ENCODE assay signal across 11 cellular contexts in genomic region chr1:184485731-184486723, GRCh38.
DNase-seq lines count a peak whose midpoint lies in the region; ATAC-seq and TF ChIP-seq lines count a peak whose summit lies in the region.
"Had no signal": no experiment of that assay in that cellular context is flagged by ENCODE, and none has a peak within 500 bp of the region (broad histone marks: within the 10 kb centered on the region; RNA-seq: fewer than 3 reads in every experiment).

No MANE protein-coding gene starts in this region.

- intact Hi-C loops in ascending aorta (cut with DNase I), result no loop called here
- intact Hi-C loops in upper lobe of right lung (cut with DNase I), result no loop called here

- H3K9me3 ChIP-seq in ascending aorta, result no peaks in the 10 kb centered on the region
- H3K9me3 ChIP-seq in gastroesophageal sphincter, result no peaks in the 10 kb centered on the region
- no peaks in the 10 kb centered on the region for H3K9me3 ChIP-seq in upper lobe of right lung
- H3K9me3 ChIP-seq in SJCRH30 (replicated peaks), result no peaks in the 10 kb centered on the region

- WGBS in gastroesophageal sphincter (ENCODE audit: low coverage in 1 of 2), 2 donors, result 46 to 49% methylated on average over 9 of the region's 9 CpGs

- H3K27me3 ChIP-seq in ascending aorta (no peaks in the 10 kb centered on the region), gastroesophageal sphincter (no peaks in the 10 kb centered on the region), upper lobe of right lung (no peaks in the 10 kb centered on the region), SJCRH30 (no peaks in the 10 kb centered on the region)

- no peaks in the 10 kb centered on the region for H3K27me3 Mint-ChIP-seq in natural killer cell treated with Interleukin-12 subunit alpha and Interleukin-12 subunit beta and Interleukin-15 and Interleukin-18, amount 100 ng/mL, for 72 hours
- H3K27me3 Mint-ChIP-seq in glutamatergic neuron (ENCODE audit: unreplicated experiment), result peaks cover 4% of the 10 kb centered on the region
- H3K27me3 Mint-ChIP-seq: activated naive CD4-positive, alpha-beta T cell treated with anti-CD3 and anti-CD28 coated beads, Interleukin-2, amount 10 ng/mL, durations not matched to agents 7 days and 5 days had no signal

- H3K36me3 Mint-ChIP-seq in natural killer cell treated with Interleukin-12 subunit alpha and Interleukin-12 subunit beta and Interleukin-15 and Interleukin-18, amount 100 ng/mL, for 72 hours, result peaks cover 4% of the 10 kb centered on the region
- H3K36me3 Mint-ChIP-seq in glutamatergic neuron (ENCODE audit: unreplicated experiment), result no peaks in the 10 kb centered on the region
- H3K36me3 Mint-ChIP-seq: activated naive CD4-positive, alpha-beta T cell treated with anti-CD3 and anti-CD28 coated beads, Interleukin-2, amount 10 ng/mL, durations not matched to agents 7 days and 5 days had no signal

- TF ChIP-seq POLR2A in gastroesophageal sphincter (IDR thresholded peaks at IDR 0.05), result no peak

- H3K4me3 ChIP-seq in ascending aorta (no peak overlapping the region), gastroesophageal sphincter (no peak overlapping the region), upper lobe of right lung (no peak overlapping the region), SJCRH30 (no peak overlapping the region)

- no peak for TF ChIP-seq EP300 in gastroesophageal sphincter (IDR thresholded peaks at IDR 0.05)

- H3K4me1 ChIP-seq in ascending aorta, result peaks cover 0 to 30% of the 10 kb centered on the region in 2 donors
- H3K4me1 ChIP-seq in gastroesophageal sphincter, result peaks cover 44 to 92% (median 50%) of the 10 kb centered on the region in 3 donors
- H3K4me1 ChIP-seq in upper lobe of right lung, result peaks cover 39% of the 10 kb centered on the region
- no peaks in the 10 kb centered on the region for H3K4me1 ChIP-seq in SJCRH30

- H3K36me3 ChIP-seq in ascending aorta, result no peaks in the 10 kb centered on the region
- H3K36me3 ChIP-seq in gastroesophageal sphincter, result no peaks in the 10 kb centered on the region
- H3K36me3 ChIP-seq in upper lobe of right lung, result no peaks in the 10 kb centered on the region
- no peaks in the 10 kb centered on the region for H3K36me3 ChIP-seq in SJCRH30

- peaks cover 35 to 49% of the 10 kb centered on the region in 2 donors for H3K4me1 Mint-ChIP-seq in natural killer cell treated with Interleukin-12 subunit alpha and Interleukin-12 subunit beta and Interleukin-15 and Interleukin-18, amount 100 ng/mL, for 72 hours (ENCODE audit: low read depth in 2 of 2)
- H3K4me1 Mint-ChIP-seq in glutamatergic neuron (ENCODE audit: low read depth, unreplicated experiment), result peaks cover 47% of the 10 kb centered on the region
- H3K4me1 Mint-ChIP-seq: activated naive CD4-positive, alpha-beta T cell treated with anti-CD3 and anti-CD28 coated beads, Interleukin-2, amount 10 ng/mL, durations not matched to agents 7 days and 5 days had no signal

- no peaks in the 10 kb centered on the region for H3K9me3 Mint-ChIP-seq in natural killer cell treated with Interleukin-12 subunit alpha and Interleukin-12 subunit beta and Interleukin-15 and Interleukin-18, amount 100 ng/mL, for 72 hours
- H3K9me3 Mint-ChIP-seq in glutamatergic neuron (ENCODE audit: unreplicated experiment), result peaks cover 1% of the 10 kb centered on the region
- H3K9me3 Mint-ChIP-seq: activated naive CD4-positive, alpha-beta T cell treated with anti-CD3 and anti-CD28 coated beads, Interleukin-2, amount 10 ng/mL, durations not matched to agents 7 days and 5 days had no signal

- no peak overlapping the region for H3K4me3 Mint-ChIP-seq in natural killer cell treated with Interleukin-12 subunit alpha and Interleukin-12 subunit beta and Interleukin-15 and Interleukin-18, amount 100 ng/mL, for 72 hours
- H3K4me3 Mint-ChIP-seq in glutamatergic neuron (ENCODE audit: unreplicated experiment), result no peak overlapping the region
- H3K4me3 Mint-ChIP-seq: activated naive CD4-positive, alpha-beta T cell treated with anti-CD3 and anti-CD28 coated beads, Interleukin-2, amount 10 ng/mL, durations not matched to agents 7 days and 5 days had no signal

- no peak for DNase-seq in ascending aorta (ENCODE audit: low spot score in 2 of 2)
- DNase-seq in natural killer cell treated with Interleukin-12 subunit alpha and Interleukin-12 subunit beta and Interleukin-15 and Interleukin-18, amount 100 ng/mL, for 72 hours (ENCODE audit: low spot score), result no peak
- no peak for DNase-seq in upper lobe of right lung
- no peak for DNase-seq in SJCRH30
- no peak for DNase-seq in glutamatergic neuron
- no peak for DNase-seq in OCI-M1 (lab: John Stamatoyannopoulos, UW)
- DNase-seq in RPMI8226, result no peak
- DNase-seq: activated naive CD4-positive, alpha-beta T cell treated with anti-CD3 and anti-CD28 coated beads, Interleukin-2, amount 10 ng/mL, durations not matched to agents 7 days and 5 days; NCI-H1417 treated with DMSO at 0.1 percent for 48 hours had no signal

- H3K27ac ChIP-seq in ascending aorta (peak overlapping the region; percentile 30 to 53), gastroesophageal sphincter (peak overlapping the region; percentile 70 to 83 (median 76)), upper lobe of right lung (peak overlapping the region; percentile 39), SJCRH30 (no peak overlapping the region)

- H3K27ac Mint-ChIP-seq in natural killer cell treated with Interleukin-12 subunit alpha and Interleukin-12 subunit beta and Interleukin-15 and Interleukin-18, amount 100 ng/mL, for 72 hours, result peak overlapping the region; percentile 6 to 71
- H3K27ac Mint-ChIP-seq in glutamatergic neuron (ENCODE audit: unreplicated experiment), result no peak overlapping the region
- H3K27ac Mint-ChIP-seq: activated naive CD4-positive, alpha-beta T cell treated with anti-CD3 and anti-CD28 coated beads, Interleukin-2, amount 10 ng/mL, durations not matched to agents 7 days and 5 days had no signal

- TF ChIP-seq CTCF in ascending aorta (IDR thresholded peaks at IDR 0.05), result no peak
- peak in 1 of 4 experiments; percentile 8 for TF ChIP-seq CTCF in gastroesophageal sphincter (IDR thresholded peaks at IDR 0.05)
- no peak for TF ChIP-seq CTCF in upper lobe of right lung (IDR thresholded peaks at IDR 0.05)
- no peak for TF ChIP-seq CTCF in glutamatergic neuron (IDR thresholded peaks at IDR 0.05; ENCODE audit: partially characterized antibody, unreplicated experiment)

- ATAC-seq in gastroesophageal sphincter (no peak), upper lobe of right lung (no peak)
- ATAC-seq in natural killer cell treated with Interleukin-12 subunit alpha and Interleukin-12 subunit beta and Interleukin-15 and Interleukin-18, amount 100 ng/mL, for 72 hours, result no peak
- ATAC-seq: HepG2 had no signal
